In genomic region chr10:4167216-4167615, GRCh38 we compare ENCODE assay signal across 31 cellular contexts.
"Had no signal": no experiment of that assay in that cellular context is flagged by ENCODE, and none has a peak within 500 bp of the region (broad histone marks: within the 10 kb centered on the region; RNA-seq: fewer than 3 reads in every experiment).

No MANE protein-coding gene starts in this region.

- H3K4me1 Mint-ChIP-seq: nephron; stimulated activated naive CD8-positive, alpha-beta T cell treated with anti-CD3 and anti-CD28 coated beads, Interleukin-15, amount 100 ng/mL, for 72 hours had no signal

- H3K4me3 Mint-ChIP-seq: natural killer cell; nephron; neural progenitor cell; stimulated activated memory B cell treated with anti-CD40 and anti-IgM and Interleukin-4, amounts not matched to agents 10 μg/mL and 1 μg/mL and 100 μg/mL, for 72 hours; stimulated activated naive CD8-positive, alpha-beta T cell treated with anti-CD3 and anti-CD28 coated beads, Interleukin-15, amount 100 ng/mL, for 72 hours; type B pancreatic cell had no signal

- DNase-seq: natural killer cell; occipital lobe; ovary; posterior cingulate gyrus; psoas muscle; right lobe of liver; spleen; stimulated activated CD4-positive, alpha-beta T cell treated with anti-CD3 and anti-CD28 coated beads, Interleukin-12 subunit alpha, Interleukin-12 subunit beta, amount 100 ng/mL, for 4 hours; stimulated activated CD4-positive, alpha-beta T cell treated with anti-CD3 and anti-CD28 coated beads, Interleukin-1b, Interleukin-23, amount 100 ng/mL, for 48 hours; stimulated activated CD4-positive, alpha-beta T cell treated with anti-CD3 and anti-CD28 coated beads, Interleukin-4, amount 100 ng/mL, for 1 hour; stimulated activated CD4-positive, alpha-beta T cell treated with anti-CD3 and anti-CD28 coated beads, Interleukin-4, amount 100 ng/mL, for 4 hours; stimulated activated CD8-positive, alpha-beta memory T cell treated with anti-CD3 and anti-CD28 coated beads, Interleukin-4, amount 100 ng/mL, for 48 hours; stimulated activated naive CD4-positive, alpha-beta T cell; stimulated activated naive CD8-positive, alpha-beta T cell treated with anti-CD3 and anti-CD28 coated beads, Interleukin-15, amount 100 ng/mL, for 72 hours; stimulated activated naive CD8-positive, alpha-beta T cell treated with anti-CD3 and anti-CD28 coated beads, Interleukin-15, Interleukin-2, amounts not matched to agents 100 U/mL and 50 U/mL, for 24 hours; substantia nigra; testis; tibial artery; transverse colon; upper lobe of right lung; uterus had no signal

- H3K36me3 Mint-ChIP-seq: natural killer cell; neural progenitor cell; stimulated activated memory B cell treated with anti-CD40 and anti-IgM and Interleukin-4, amounts not matched to agents 10 μg/mL and 1 μg/mL and 100 μg/mL, for 72 hours had no signal

- H3K36me3 ChIP-seq: neural progenitor cell, ovary, right lobe of liver, spleen, suprapubic skin, tibial artery, transverse colon, upper lobe of right lung, uterus had no signal

- H3K4me1 ChIP-seq: neural progenitor cell, parathyroid adenoma, psoas muscle, right lobe of liver, spleen, transverse colon, upper lobe of right lung, uterus had no signal

- H3K27me3 ChIP-seq: neural progenitor cell, ovary, right lobe of liver, spleen, suprapubic skin, testis, tibial artery, transverse colon, upper lobe of right lung, uterus had no signal

- H3K27ac ChIP-seq: neural progenitor cell, ovary, parathyroid adenoma, psoas muscle, right lobe of liver, skin epidermis, spleen, suprapubic skin, testis, tibial artery, transverse colon, upper lobe of right lung, uterus had no signal

- H3K4me2 ChIP-seq: neural progenitor cell, smooth muscle cell had no signal

- H3K9me3 ChIP-seq: ovary, right lobe of liver, suprapubic skin, testis, tibial artery, uterus had no signal

- ATAC-seq: natural killer cell; psoas muscle; right cardiac atrium; right lobe of liver; stimulated activated memory B cell treated with anti-CD40 and anti-IgM and Interleukin-4, amounts not matched to agents 10 μg/mL and 1 μg/mL and 100 μg/mL, for 72 hours; stimulated activated naive CD8-positive, alpha-beta T cell treated with anti-CD3 and anti-CD28 coated beads, Interleukin-15, amount 100 ng/mL, for 72 hours; stimulated activated naive CD8-positive, alpha-beta T cell treated with anti-CD3 and anti-CD28 coated beads, Interleukin-15, Interleukin-2, amounts not matched to agents 100 U/mL and 50 U/mL, for 24 hours; upper lobe of right lung had no signal

- H3K9ac ChIP-seq: neural progenitor cell, parathyroid adenoma had no signal

- H3K4me3 ChIP-seq: neural progenitor cell, ovary, psoas muscle, right lobe of liver, skin epidermis, smooth muscle cell, spleen, suprapubic skin, testis, tibial artery, transverse colon, upper lobe of right lung, uterus had no signal

- H2AFZ ChIP-seq: neural progenitor cell, parathyroid adenoma had no signal

- H3K27me3 Mint-ChIP-seq: progenitor cell of endocrine pancreas; stimulated activated memory B cell treated with anti-CD40 and anti-IgM and Interleukin-4, amounts not matched to agents 10 μg/mL and 1 μg/mL and 100 μg/mL, for 72 hours; stimulated activated naive CD8-positive, alpha-beta T cell treated with anti-CD3 and anti-CD28 coated beads, Interleukin-15, amount 100 ng/mL, for 72 hours; type B pancreatic cell had no signal

- H3K79me2 ChIP-seq: parathyroid adenoma had no signal

- H3K27ac Mint-ChIP-seq: natural killer cell; nephron; neural progenitor cell; progenitor cell of endocrine pancreas; stimulated activated memory B cell treated with anti-CD40 and anti-IgM and Interleukin-4, amounts not matched to agents 10 μg/mL and 1 μg/mL and 100 μg/mL, for 72 hours; type B pancreatic cell had no signal
